32 cellular contexts compared by ENCODE assay signal in the genomic region with DNA sequence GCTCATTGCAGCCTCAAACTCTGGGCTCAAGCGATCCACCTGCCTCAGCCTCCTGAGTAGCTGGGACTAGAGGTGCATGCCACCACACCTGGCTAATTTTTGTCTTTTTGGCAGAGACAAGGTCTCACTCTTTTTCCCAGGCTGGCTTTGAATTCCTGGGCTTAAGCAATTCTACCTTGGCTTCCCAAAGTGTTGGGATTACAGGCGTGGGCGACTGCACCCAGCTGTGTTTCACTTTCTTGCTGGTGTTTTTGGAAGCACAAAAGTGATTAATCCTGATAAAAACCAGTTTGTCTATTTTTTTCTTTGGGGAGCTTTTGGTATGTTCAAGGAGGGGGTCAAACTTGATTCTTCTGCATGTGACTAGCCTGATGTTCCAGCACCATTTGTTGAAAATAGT.
"Had no signal": no experiment of that assay in that cellular context is flagged by ENCODE, and none has a peak within 500 bp of the region (broad histone marks: within the 10 kb centered on the region; RNA-seq: fewer than 3 reads in every experiment).

No MANE protein-coding gene starts in this region.

- H3K27ac ChIP-seq: adrenal gland, sigmoid colon, stomach, tibial nerve, WERI-Rb-1 had no signal

- H3K27me3 Mint-ChIP-seq: activated naive CD8-positive, alpha-beta T cell treated with anti-CD3 and anti-CD28 coated beads for 36 hours; brain; effector memory CD8-positive, alpha-beta T cell; memory B cell; stimulated activated naive B cell treated with anti-CD40 and anti-IgM and Interleukin-4, amounts not matched to agents 10 μg/mL and 1 μg/mL and 100 μg/mL, for 72 hours had no signal

- H3K27me3 ChIP-seq: adrenal gland, heart left ventricle, sigmoid colon, stomach, tibial nerve had no signal

- H3K4me3 ChIP-seq: adrenal gland, heart left ventricle, sigmoid colon, stomach, tibial nerve had no signal

- DNase-seq: activated CD4-positive, alpha-beta T cell treated with anti-CD3 and anti-CD28 coated beads for 48 hours; activated CD4-positive, alpha-beta T cell treated with anti-CD3 and anti-CD28 coated beads, Interleukin-2, amount 50 U/mL, for 48 hours; activated CD8-positive, alpha-beta memory T cell treated with anti-CD3 and anti-CD28 coated beads for 24 hours; activated effector memory CD4-positive, alpha-beta T cell treated with anti-CD3 and anti-CD28 coated beads, Interleukin-2, amount 50 U/mL, for 16 hours; activated naive CD4-positive, alpha-beta T cell treated with anti-CD3 and anti-CD28 coated beads for 36 hours; activated naive CD8-positive, alpha-beta T cell treated with anti-CD3 and anti-CD28 coated beads for 36 hours; activated T-cell treated with anti-CD3 and anti-CD28 coated beads, Interleukin-2, amount 50 U/mL, for 1 hour; adrenal gland; aorta; cortex of kidney; effector memory CD8-positive, alpha-beta T cell; foreskin fibroblast; heart left ventricle; hypothalamus; immature natural killer cell; kidney; left colon; natural killer cell; sigmoid colon; stimulated activated CD4-positive, alpha-beta T cell treated with anti-CD3 and anti-CD28 coated beads, Interleukin-15, amount 100 ng/mL, for 24 hours; stimulated activated CD4-positive, alpha-beta T cell treated with anti-CD3 and anti-CD28 coated beads, Interleukin-2, amount 100 ng/mL, for 24 hours; stimulated activated naive B cell treated with anti-CD40 and anti-IgM and Interleukin-4, amounts not matched to agents 10 μg/mL and 1 μg/mL and 100 μg/mL, for 72 hours; stomach; SW 1271; T1000; WERI-Rb-1 had no signal

- H3K36me3 ChIP-seq: adrenal gland, sigmoid colon, stomach had no signal

- ATAC-seq: activated CD4-positive, CD25-positive, alpha-beta regulatory T cell treated with anti-CD3 and anti-CD28 coated beads, Interleukin-2, amount 50 U/mL, for 24 hours; effector memory CD8-positive, alpha-beta T cell; left colon; natural killer cell; stimulated activated naive B cell treated with anti-CD40 and anti-IgM and Interleukin-4, amounts not matched to agents 10 μg/mL and 1 μg/mL and 100 μg/mL, for 72 hours had no signal

- H3K4me3 Mint-ChIP-seq: activated naive CD4-positive, alpha-beta T cell treated with anti-CD3 and anti-CD28 coated beads for 36 hours; activated naive CD8-positive, alpha-beta T cell treated with anti-CD3 and anti-CD28 coated beads for 36 hours; activated T-helper 1 cell treated with anti-CD3 and anti-CD28 coated beads, Interleukin-12 subunit alpha, Interleukin-12 subunit beta, Interleukin-2, Interleukin-4 antibody, amounts not matched to agents 30 ng/mL and 10 ng/mL and 1 ng/mL, durations not matched to agents 14 hours and 24 hours and 36 hours; brain; effector memory CD8-positive, alpha-beta T cell; immature natural killer cell; memory B cell; natural killer cell; stimulated activated naive B cell treated with anti-CD40 and anti-IgM and Interleukin-4, amounts not matched to agents 10 μg/mL and 1 μg/mL and 100 μg/mL, for 72 hours; T-helper 1 cell treated with Interleukin-12 subunit alpha and Interleukin-12 subunit beta and Interleukin-4 antibody, amounts not matched to agents 30 μg/mL and 1 μg/mL, for 36 hours had no signal

- H3K9me3 ChIP-seq: adrenal gland, heart left ventricle, sigmoid colon, stomach, tibial nerve had no signal

- H3K9me3 Mint-ChIP-seq: activated naive CD4-positive, alpha-beta T cell treated with anti-CD3 and anti-CD28 coated beads for 36 hours; activated naive CD8-positive, alpha-beta T cell treated with anti-CD3 and anti-CD28 coated beads for 36 hours; activated T-helper 1 cell treated with anti-CD3 and anti-CD28 coated beads, Interleukin-12 subunit alpha, Interleukin-12 subunit beta, Interleukin-2, Interleukin-4 antibody, amounts not matched to agents 30 ng/mL and 10 ng/mL and 1 ng/mL, durations not matched to agents 14 hours and 24 hours and 36 hours; effector memory CD8-positive, alpha-beta T cell; immature natural killer cell; memory B cell; natural killer cell; stimulated activated naive B cell treated with anti-CD40 and anti-IgM and Interleukin-4, amounts not matched to agents 10 μg/mL and 1 μg/mL and 100 μg/mL, for 72 hours; T-helper 1 cell treated with Interleukin-12 subunit alpha and Interleukin-12 subunit beta and Interleukin-4 antibody, amounts not matched to agents 30 μg/mL and 1 μg/mL, for 36 hours had no signal

- H3K36me3 Mint-ChIP-seq: natural killer cell had no signal

- H3K27ac Mint-ChIP-seq: activated naive CD4-positive, alpha-beta T cell treated with anti-CD3 and anti-CD28 coated beads for 36 hours; activated naive CD8-positive, alpha-beta T cell treated with anti-CD3 and anti-CD28 coated beads for 36 hours; activated T-helper 1 cell treated with anti-CD3 and anti-CD28 coated beads, Interleukin-12 subunit alpha, Interleukin-12 subunit beta, Interleukin-2, Interleukin-4 antibody, amounts not matched to agents 30 ng/mL and 10 ng/mL and 1 ng/mL, durations not matched to agents 14 hours and 24 hours and 36 hours; brain; effector memory CD8-positive, alpha-beta T cell; memory B cell; natural killer cell; stimulated activated naive B cell treated with anti-CD40 and anti-IgM and Interleukin-4, amounts not matched to agents 10 μg/mL and 1 μg/mL and 100 μg/mL, for 72 hours; T-helper 1 cell treated with Interleukin-12 subunit alpha and Interleukin-12 subunit beta and Interleukin-4 antibody, amounts not matched to agents 30 μg/mL and 1 μg/mL, for 36 hours had no signal
